Comparison of ENCODE assay signal across 7 cellular contexts in the genomic region with DNA sequence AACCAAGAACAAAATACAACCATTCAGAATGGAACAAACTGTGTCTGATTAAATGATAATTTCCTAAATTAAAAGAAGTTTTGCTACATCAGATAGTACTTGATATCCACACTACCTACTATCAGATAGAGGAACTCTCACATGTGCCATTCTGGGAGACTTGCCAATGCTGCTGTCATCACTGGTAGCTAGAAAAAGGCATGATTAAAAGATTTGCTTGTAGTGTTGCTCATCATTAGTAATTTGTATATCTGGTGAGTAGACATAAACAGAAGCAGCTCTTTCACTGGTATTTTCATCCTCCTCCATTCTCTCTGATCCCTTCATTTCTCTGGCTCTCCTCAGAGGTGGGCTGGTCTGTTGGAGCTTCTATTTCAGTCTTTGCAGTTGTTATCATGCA. TPM values are rescaled to one million over a fixed set of nuclear protein-coding genes. Genes with fewer than 3 reads are reported as not detected.
DNase-seq lines count a peak whose midpoint lies in the region; ATAC-seq and TF ChIP-seq lines count a peak whose summit lies in the region.

No MANE protein-coding gene starts in this region.

- H4K20me1 ChIP-seq in OCI-LY7 (ENCODE audit: insufficient read depth, low read length) (no peaks in the 10 kb centered on the region), fibroblast of lung (ENCODE audit: control insufficient read depth, extremely low read depth, insufficient read depth, low read length) (no peaks in the 10 kb centered on the region)

- H3K36me3 ChIP-seq in OCI-LY7 (ENCODE audit: insufficient read depth, low read length), result no peaks in the 10 kb centered on the region
- no peaks in the 10 kb centered on the region for H3K36me3 ChIP-seq in fibroblast of lung (ENCODE audit: control insufficient read depth, insufficient read depth, low read length)

- TF ChIP-seq CTCF in OCI-LY7 (conservative IDR thresholded peaks at IDR 0.05; ENCODE audit: low read length) (no peak), fibroblast of lung (conservative IDR thresholded peaks at IDR 0.05 in 1 of 2, IDR thresholded peaks at IDR 0.05 in 1 of 2; ENCODE audit: low read depth in 1 of 2, low read length in 2 of 2) (no peak)

- POLR2A ChIA-PET in OCI-LY7 (lab: Charles Lee), result interaction anchor here (0.7 to 2.1 kb wide), 8 partner anchors 8 to 52 kb away, joined by 3 to 10 read pairs (median 4); no protein-coding TSS in a partner anchor

- peaks cover 76% of the 10 kb centered on the region for H3K4me1 ChIP-seq in OCI-LY7 (ENCODE audit: insufficient read depth, low read length, poor library complexity, severe bottlenecking)
- peaks cover 9% of the 10 kb centered on the region for H3K4me1 ChIP-seq in fibroblast of lung (ENCODE audit: control insufficient read depth, extremely low read depth, insufficient read depth, low read length)

- intact Hi-C loops in OCI-LY7 (cut with micrococcal nuclease; ENCODE audit: unreplicated experiment) (no loop called here), sciatic nerve (cut with DNase I) (no loop called here)

- H3K4me2 ChIP-seq in OCI-LY7 (ENCODE audit: low read length), result peak overlapping the region; percentile 29
- peak overlapping the region; percentile 52 for H3K4me2 ChIP-seq in fibroblast of lung (ENCODE audit: extremely low read depth, insufficient read depth, low read length)

- no peak overlapping the region for H3K4me3 ChIP-seq in OCI-LY7 (ENCODE audit: low read depth, low read length, poor library complexity, severe bottlenecking)
- H3K4me3 ChIP-seq in fibroblast of lung (replicated peaks in 1 of 4; ENCODE audit: control extremely low read depth in 1 of 4, insufficient read depth in 1 of 4, low read depth in 3 of 4, low read length in 4 of 4), result no peak overlapping the region

- H3K9me3 ChIP-seq in OCI-LY7 (ENCODE audit: low read length) (peaks cover 6% of the 10 kb centered on the region; the same call in 1 of the 2 replicates), fibroblast of lung (ENCODE audit: control insufficient read depth, insufficient read depth, low read depth, low read length) (no peaks in the 10 kb centered on the region)

- H3K9ac ChIP-seq in fibroblast of lung (ENCODE audit: insufficient read depth, low read length), result no peak overlapping the region

- DNase-seq in HCEC 1CT (peak; percentile 85), OCI-LY7 (ENCODE audit: low spot score) (peak; percentile 26), fibroblast of lung (ENCODE audit: low read depth in 2 of 2) (peak; percentile 84 to 87), sciatic nerve (ENCODE audit: low spot score) (peak; percentile 75), SKM-1 (lab: John Stamatoyannopoulos, UW; ENCODE audit: unreplicated experiment) (no peak), NCI-H446 treated with DMSO at 0.1 percent for 48 hours (lab: John Stamatoyannopoulos, UW) (no peak)
- DNase-seq in stimulated activated CD4-positive, alpha-beta T cell treated with anti-CD3 and anti-CD28 coated beads, Interleukin-2, amount 100 ng/mL, for 24 hours, result no peak

- CTCF ChIA-PET in OCI-LY7 (lab: Charles Lee; ENCODE audit: unreplicated experiment), result no interaction called here

- no peak overlapping the region for H3K27ac ChIP-seq in OCI-LY7 (ENCODE audit: low read depth, low read length, poor library complexity, severe bottlenecking)
- H3K27ac ChIP-seq in fibroblast of lung (ENCODE audit: insufficient read depth, low read length), result no peak overlapping the region

- H3K79me2 ChIP-seq in OCI-LY7 (ENCODE audit: insufficient read depth, low read depth, low read length) (no peaks in the 10 kb centered on the region), fibroblast of lung (ENCODE audit: control insufficient read depth, insufficient read depth, low read length) (no peaks in the 10 kb centered on the region)

- peak; percentile 62 for ATAC-seq in sciatic nerve

- H3K27me3 ChIP-seq in fibroblast of lung (ENCODE audit: control insufficient read depth, insufficient read depth, low read length), result no peaks in the 10 kb centered on the region

- H2AFZ ChIP-seq in OCI-LY7 (ENCODE audit: low read length), result peak overlapping the region; percentile 67
- no peak overlapping the region for H2AFZ ChIP-seq in fibroblast of lung (ENCODE audit: low read length)

- H3K9me2 ChIP-seq in OCI-LY7 (ENCODE audit: insufficient read depth, low read length), result no peaks in the 10 kb centered on the region

- no TSS peak for BruUV-seq in OCI-LY7 (replicated peaks; lab: Mats Ljungman, UMichigan)

RNA-seq across cellular contexts. Expression of gene SPRY1, which starts 56.0 kb away (rescaled TPM):
- total RNA-seq in OCI-LY7 (2014; rRNA removed; shearing (Covaris generic)), result 0.79 and 1.5 TPM in 2 replicates
- total RNA-seq in OCI-LY7 (2022), result 0.13 and 0.39 TPM in 2 replicates
- total RNA-seq in fibroblast of lung, result 14.9 and 21.3 TPM in 2 replicates
- 15.3 and 23.9 TPM in 2 replicates for polyA plus RNA-seq in fibroblast of lung
- 21.2 and 41.6 TPM in 2 replicates for polyA plus RNA-seq in fibroblast of lung (2012)
- 38.5 and 59.3 TPM in 2 replicates for polyA minus RNA-seq in fibroblast of lung (ENCODE audit: low replicate concordance)
- 146 TPM for total RNA-seq in sciatic nerve

Comparison
In these comparisons a context has a peak if more than half of its experiments do, and no peak if none do; other contexts are left out.
1. DNase-seq: peak in HCEC 1CT (single experiment), OCI-LY7 (single experiment), fibroblast of lung (2 of 2) and sciatic nerve (single experiment); none in SKM-1 (single experiment), NCI-H446 treated with DMSO at 0.1 percent for 48 hours (single experiment) and stimulated activated CD4-positive, alpha-beta T cell treated with anti-CD3 and anti-CD28 coated beads, Interleukin-2, amount 100 ng/mL, for 24 hours (0 of 2).